ENCODE assay signal across 34 cellular contexts in the genomic region with DNA sequence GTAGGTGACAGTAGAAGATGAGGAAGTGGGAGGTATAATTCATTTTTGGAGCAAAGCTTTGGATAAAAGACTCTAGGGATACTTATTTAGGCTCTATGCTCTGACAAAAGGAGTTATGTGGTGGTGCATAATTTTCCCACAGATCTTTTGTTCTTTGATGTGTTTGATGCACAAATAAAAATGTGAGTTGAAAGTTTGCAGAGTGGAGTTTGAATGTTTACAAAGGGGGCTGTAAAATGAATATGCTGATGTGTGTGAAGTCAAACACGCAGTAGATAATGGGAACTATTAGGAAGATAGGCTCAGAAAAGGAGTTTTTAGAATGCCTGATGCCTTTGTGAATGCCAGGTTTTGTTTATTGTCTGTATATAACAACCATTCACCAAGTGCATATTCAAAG.
"Had no signal": no experiment of that assay in that cellular context is flagged by ENCODE, and none has a peak within 500 bp of the region (broad histone marks: within the 10 kb centered on the region; RNA-seq: fewer than 3 reads in every experiment).

No MANE protein-coding gene starts in this region.

- H3K27me3 Mint-ChIP-seq: activated CD4-positive, alpha-beta memory T cell treated with anti-CD3 and anti-CD28 coated beads for 36 hours; activated CD4-positive, alpha-beta T cell treated with anti-CD3 and anti-CD28 coated beads for 36 hours; activated CD4-positive, alpha-beta T cell treated with anti-CD3 and anti-CD28 coated beads, Interleukin-2, amount 10 ng/mL, durations not matched to agents 24 days and 14 days; activated CD8-positive, alpha-beta memory T cell treated with anti-CD3 and anti-CD28 coated beads, Interleukin-2, amount 10 ng/mL, durations not matched to agents 7 days and 5 days; activated naive CD4-positive, alpha-beta T cell treated with anti-CD3 and anti-CD28 coated beads, Interleukin-2, amount 50 U/mL, for 24 hours; activated naive CD8-positive, alpha-beta T cell treated with anti-CD3 and anti-CD28 coated beads for 36 hours; activated naive CD8-positive, alpha-beta T cell treated with anti-CD3 and anti-CD28 coated beads, Interleukin-2, amount 50 U/mL, for 24 hours; brain; T-cell had no signal

- ATAC-seq: activated CD4-positive, alpha-beta T cell treated with anti-CD3 and anti-CD28 coated beads for 36 hours; activated CD8-positive, alpha-beta memory T cell treated with anti-CD3 and anti-CD28 coated beads, Interleukin-2, amount 10 ng/mL, durations not matched to agents 7 days and 5 days; activated CD8-positive, alpha-beta T cell treated with anti-CD3 and anti-CD28 coated beads, Interleukin-2, amount 10 ng/mL, durations not matched to agents 7 days and 5 days; activated naive CD8-positive, alpha-beta T cell treated with anti-CD3 and anti-CD28 coated beads, Interleukin-2, amount 50 U/mL, for 24 hours; esophagus mucosa; heart left ventricle; T-cell had no signal

- H3K9me3 Mint-ChIP-seq: activated CD4-positive, alpha-beta T cell treated with anti-CD3 and anti-CD28 coated beads, Interleukin-2, amount 10 ng/mL, durations not matched to agents 24 days and 14 days; activated naive CD4-positive, alpha-beta T cell treated with anti-CD3 and anti-CD28 coated beads for 36 hours; activated naive CD8-positive, alpha-beta T cell treated with anti-CD3 and anti-CD28 coated beads for 36 hours; activated naive CD8-positive, alpha-beta T cell treated with anti-CD3 and anti-CD28 coated beads, Interleukin-2, amount 50 U/mL, for 24 hours; activated T-helper 1 cell treated with anti-CD3 and anti-CD28 coated beads, Interleukin-12 subunit alpha, Interleukin-12 subunit beta, Interleukin-2, Interleukin-4 antibody, amounts not matched to agents 30 ng/mL and 10 ng/mL and 1 ng/mL, durations not matched to agents 14 hours and 24 hours and 36 hours; activated T-helper 2 cell treated with anti-CD3 and anti-CD28 coated beads, Interferon-gamma antibody, Interleukin-2, Interleukin-4, amounts not matched to agents 10 μg/mL and 5 μg/mL and 100 μg/mL, durations not matched to agents 14 hours and 24 hours and 36 hours; T-helper 1 cell treated with Interleukin-12 subunit alpha and Interleukin-12 subunit beta and Interleukin-4 antibody, amounts not matched to agents 30 μg/mL and 1 μg/mL, for 36 hours had no signal

- H3K27ac Mint-ChIP-seq: activated CD4-positive, alpha-beta memory T cell treated with anti-CD3 and anti-CD28 coated beads for 36 hours; activated CD4-positive, alpha-beta T cell treated with anti-CD3 and anti-CD28 coated beads for 36 hours; activated CD4-positive, alpha-beta T cell treated with anti-CD3 and anti-CD28 coated beads, Interleukin-2, amount 10 ng/mL, durations not matched to agents 24 days and 14 days; activated CD8-positive, alpha-beta memory T cell treated with anti-CD3 and anti-CD28 coated beads, Interleukin-2, amount 10 ng/mL, durations not matched to agents 7 days and 5 days; activated CD8-positive, alpha-beta T cell treated with anti-CD3 and anti-CD28 coated beads, Interleukin-2, amount 10 ng/mL, durations not matched to agents 7 days and 5 days; activated naive CD4-positive, alpha-beta T cell treated with anti-CD3 and anti-CD28 coated beads for 36 hours; activated naive CD4-positive, alpha-beta T cell treated with anti-CD3 and anti-CD28 coated beads, Interleukin-2, amount 50 U/mL, for 24 hours; activated naive CD8-positive, alpha-beta T cell treated with anti-CD3 and anti-CD28 coated beads for 36 hours; activated naive CD8-positive, alpha-beta T cell treated with anti-CD3 and anti-CD28 coated beads, Interleukin-2, amount 50 U/mL, for 24 hours; activated T-helper 1 cell treated with anti-CD3 and anti-CD28 coated beads, Interleukin-12 subunit alpha, Interleukin-12 subunit beta, Interleukin-2, Interleukin-4 antibody, amounts not matched to agents 30 ng/mL and 10 ng/mL and 1 ng/mL, durations not matched to agents 14 hours and 24 hours and 36 hours; activated T-helper 2 cell treated with anti-CD3 and anti-CD28 coated beads, Interferon-gamma antibody, Interleukin-2, Interleukin-4, amounts not matched to agents 10 μg/mL and 5 μg/mL and 100 μg/mL, durations not matched to agents 14 hours and 24 hours and 36 hours; T-cell; T-helper 1 cell treated with Interleukin-12 subunit alpha and Interleukin-12 subunit beta and Interleukin-4 antibody, amounts not matched to agents 30 μg/mL and 1 μg/mL, for 36 hours had no signal

- H3K27ac ChIP-seq: adrenal gland, ascending aorta, breast epithelium, cardiac muscle cell, colonic mucosa, heart left ventricle had no signal

- H3K4me1 Mint-ChIP-seq: activated CD4-positive, alpha-beta T cell treated with anti-CD3 and anti-CD28 coated beads for 36 hours; activated CD4-positive, alpha-beta T cell treated with anti-CD3 and anti-CD28 coated beads, Interleukin-2, amount 10 ng/mL, durations not matched to agents 24 days and 14 days; activated CD8-positive, alpha-beta memory T cell treated with anti-CD3 and anti-CD28 coated beads, Interleukin-2, amount 10 ng/mL, durations not matched to agents 7 days and 5 days; activated naive CD4-positive, alpha-beta T cell treated with anti-CD3 and anti-CD28 coated beads, Interleukin-2, amount 50 U/mL, for 24 hours; activated naive CD8-positive, alpha-beta T cell treated with anti-CD3 and anti-CD28 coated beads for 36 hours; activated naive CD8-positive, alpha-beta T cell treated with anti-CD3 and anti-CD28 coated beads, Interleukin-2, amount 50 U/mL, for 24 hours; brain; T-cell had no signal

- H3K36me3 Mint-ChIP-seq: activated CD4-positive, alpha-beta memory T cell treated with anti-CD3 and anti-CD28 coated beads for 36 hours; activated CD8-positive, alpha-beta memory T cell treated with anti-CD3 and anti-CD28 coated beads, Interleukin-2, amount 10 ng/mL, durations not matched to agents 7 days and 5 days; activated naive CD4-positive, alpha-beta T cell treated with anti-CD3 and anti-CD28 coated beads, Interleukin-2, amount 50 U/mL, for 24 hours; activated naive CD8-positive, alpha-beta T cell treated with anti-CD3 and anti-CD28 coated beads for 36 hours; brain; T-cell had no signal

- H3K4me1 ChIP-seq: adrenal gland, ascending aorta, breast epithelium, colonic mucosa, heart left ventricle had no signal

- H3K9me3 ChIP-seq: adrenal gland, ascending aorta, breast epithelium, colonic mucosa, heart left ventricle had no signal

- H3K4me3 ChIP-seq: adrenal gland, ascending aorta, breast epithelium, cardiac muscle cell, colonic mucosa, heart left ventricle had no signal

- H3K36me3 ChIP-seq: adrenal gland, ascending aorta, breast epithelium, cardiac muscle cell, colonic mucosa, heart left ventricle had no signal

- H3K4me3 Mint-ChIP-seq: activated CD4-positive, alpha-beta memory T cell treated with anti-CD3 and anti-CD28 coated beads for 36 hours; activated CD4-positive, alpha-beta T cell treated with anti-CD3 and anti-CD28 coated beads for 36 hours; activated CD4-positive, alpha-beta T cell treated with anti-CD3 and anti-CD28 coated beads, Interleukin-2, amount 10 ng/mL, durations not matched to agents 24 days and 14 days; activated CD8-positive, alpha-beta memory T cell treated with anti-CD3 and anti-CD28 coated beads, Interleukin-2, amount 10 ng/mL, durations not matched to agents 7 days and 5 days; activated CD8-positive, alpha-beta T cell treated with anti-CD3 and anti-CD28 coated beads, Interleukin-2, amount 10 ng/mL, durations not matched to agents 7 days and 5 days; activated naive CD4-positive, alpha-beta T cell treated with anti-CD3 and anti-CD28 coated beads for 36 hours; activated naive CD4-positive, alpha-beta T cell treated with anti-CD3 and anti-CD28 coated beads, Interleukin-2, amount 50 U/mL, for 24 hours; activated naive CD8-positive, alpha-beta T cell treated with anti-CD3 and anti-CD28 coated beads for 36 hours; activated naive CD8-positive, alpha-beta T cell treated with anti-CD3 and anti-CD28 coated beads, Interleukin-2, amount 50 U/mL, for 24 hours; activated T-helper 1 cell treated with anti-CD3 and anti-CD28 coated beads, Interleukin-12 subunit alpha, Interleukin-12 subunit beta, Interleukin-2, Interleukin-4 antibody, amounts not matched to agents 30 ng/mL and 10 ng/mL and 1 ng/mL, durations not matched to agents 14 hours and 24 hours and 36 hours; brain; T-cell; T-helper 1 cell treated with Interleukin-12 subunit alpha and Interleukin-12 subunit beta and Interleukin-4 antibody, amounts not matched to agents 30 μg/mL and 1 μg/mL, for 36 hours had no signal

- DNase-seq: activated CD4-positive, alpha-beta memory T cell treated with anti-CD3 and anti-CD28 coated beads for 36 hours; activated CD4-positive, alpha-beta T cell treated with anti-CD3 and anti-CD28 coated beads for 36 hours; activated CD4-positive, alpha-beta T cell treated with anti-CD3 and anti-CD28 coated beads, Interleukin-2, amount 10 ng/mL, durations not matched to agents 24 days and 14 days; activated CD4-positive, CD25-positive, alpha-beta regulatory T cell; activated CD4-positive, CD25-positive, alpha-beta regulatory T cell treated with anti-CD3 and anti-CD28 coated beads, Interleukin-2, amount 50 U/mL, for 72 hours; activated CD8-positive, alpha-beta memory T cell treated with anti-CD3 and anti-CD28 coated beads, Interleukin-2, amount 10 ng/mL, durations not matched to agents 7 days and 5 days; activated CD8-positive, alpha-beta memory T cell treated with anti-CD3 and anti-CD28 coated beads, Interleukin-2, amount 50 U/mL, for 4 hours; activated CD8-positive, alpha-beta T cell treated with anti-CD3 and anti-CD28 coated beads, Interleukin-2, amount 10 ng/mL, durations not matched to agents 7 days and 5 days; activated effector memory CD4-positive, alpha-beta T cell treated with anti-CD3 and anti-CD28 coated beads, Interleukin-2, amount 50 U/mL, for 16 hours; activated naive CD4-positive, alpha-beta T cell treated with anti-CD3 and anti-CD28 coated beads for 36 hours; activated naive CD8-positive, alpha-beta T cell treated with anti-CD3 and anti-CD28 coated beads for 36 hours; activated naive CD8-positive, alpha-beta T cell treated with anti-CD3 and anti-CD28 coated beads, Interleukin-2, amount 50 U/mL, for 24 hours; activated T-cell treated with anti-CD3 and anti-CD28 coated beads, Interleukin-2, amount 50 U/mL, for 1 hour; activated T-cell treated with anti-CD3 and anti-CD28 coated beads, Interleukin-2, amount 50 U/mL, for 48 hours; adrenal gland; amygdala; central memory CD4-positive, alpha-beta T cell; cerebellar nuclear complex; colonic mucosa; effector CD8-positive, alpha-beta T cell; foreskin fibroblast; glutamatergic neuron; heart left ventricle; T-cell; T1000 had no signal

- H3K27me3 ChIP-seq: adrenal gland, ascending aorta, breast epithelium, cardiac muscle cell, colonic mucosa, heart left ventricle had no signal
